8 cellular contexts compared by ENCODE assay signal in the genomic region with DNA sequence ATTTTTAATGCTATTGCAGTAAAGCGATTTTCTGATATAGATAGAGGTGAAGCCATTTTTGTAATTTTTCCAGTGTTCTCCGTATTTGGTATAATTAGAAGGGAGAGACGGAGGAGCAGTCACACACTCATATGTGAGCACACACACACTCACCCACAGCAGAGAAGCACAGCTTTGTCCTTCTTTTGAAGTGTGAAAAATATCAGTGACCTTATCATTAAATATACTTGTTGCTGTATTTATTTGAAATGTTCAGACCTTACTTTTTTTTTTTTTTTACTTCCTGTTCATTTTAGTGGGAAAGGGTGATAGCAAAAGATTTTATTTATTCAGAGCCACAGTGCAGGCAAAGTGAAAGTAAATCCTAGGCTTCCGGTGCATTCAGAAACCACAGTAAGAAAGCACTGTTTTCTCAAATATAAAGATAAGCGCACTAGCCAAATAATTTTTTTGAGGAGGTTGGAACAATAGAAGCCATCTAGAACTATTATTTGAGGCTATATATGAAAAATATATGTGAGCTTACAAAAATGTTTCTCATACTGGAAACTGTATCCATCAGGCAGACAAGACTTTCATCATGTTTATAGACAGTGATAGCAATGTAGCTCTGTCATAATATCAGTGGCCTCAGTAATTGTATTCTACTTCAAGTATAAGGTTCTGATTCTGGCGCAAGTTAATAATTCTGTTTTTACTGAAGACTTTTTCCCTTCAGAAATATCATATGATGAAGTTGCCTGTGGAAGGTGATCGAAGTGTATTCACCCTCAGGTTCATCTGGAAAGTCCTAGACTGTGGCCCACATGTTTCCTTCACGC. TPM values are rescaled to one million over a fixed set of nuclear protein-coding genes. Genes with fewer than 3 reads are reported as not detected.
A peak's percentile ranks its signal among the peaks of the same experiment; 100 is the strongest.
DNase-seq lines count a peak whose midpoint lies in the region; ATAC-seq and TF ChIP-seq lines count a peak whose summit lies in the region.

No MANE protein-coding gene starts in this region.

- no peaks in the 10 kb centered on the region for H3K36me3 Mint-ChIP-seq in activated naive CD8-positive, alpha-beta T cell treated with anti-CD3 and anti-CD28 coated beads, Interleukin-2, amount 50 U/mL, for 24 hours (ENCODE audit: low read depth)
- H3K36me3 Mint-ChIP-seq in stimulated activated effector memory CD8-positive, alpha-beta T cell treated with anti-CD3 and anti-CD28 coated beads, Interleukin-12 subunit alpha, Interleukin-12 subunit beta, amount 100 ng/mL, for 72 hours: no peaks in the 10 kb centered on the region

- H3K27ac ChIP-seq in MM.1S (ENCODE audit: low read length) (no peak overlapping the region), right cardiac atrium (ENCODE audit: low read length) (no peak overlapping the region)

- H3K4me3 ChIP-seq in MM.1S (ENCODE audit: low read length): no peak overlapping the region
- peak overlapping the region; percentile 48 for H3K4me3 ChIP-seq in right cardiac atrium (ENCODE audit: low read length)

- intact Hi-C loops in right cardiac atrium (cut with DNase I): no loop called here

- H3K4me1 ChIP-seq in MM.1S (ENCODE audit: low read length) (no peaks in the 10 kb centered on the region), right cardiac atrium (ENCODE audit: control insufficient read depth, insufficient read depth, low read length) (peaks cover 3% of the 10 kb centered on the region)

- H3K9ac ChIP-seq in MM.1S (ENCODE audit: low read length): no peak overlapping the region

- H3K9me2 ChIP-seq in MM.1S (replicated peaks; ENCODE audit: insufficient read depth, low read length): no peaks in the 10 kb centered on the region

- H3K4me2 ChIP-seq in MM.1S (ENCODE audit: low read depth, low read length): peak overlapping the region; percentile 14; the same call in 1 of the 2 replicates

- no peaks in the 10 kb centered on the region for H3K27me3 ChIP-seq in MM.1S (replicated peaks; ENCODE audit: insufficient read depth, low read length)
- H3K27me3 ChIP-seq in right cardiac atrium (ENCODE audit: control insufficient read depth, insufficient read depth): no peaks in the 10 kb centered on the region

- H3K4me3 Mint-ChIP-seq in activated naive CD8-positive, alpha-beta T cell treated with anti-CD3 and anti-CD28 coated beads, Interleukin-2, amount 50 U/mL, for 24 hours: peak overlapping the region; percentile 86
- peak overlapping the region; percentile 71 for H3K4me3 Mint-ChIP-seq in stimulated activated effector memory CD8-positive, alpha-beta T cell treated with anti-CD3 and anti-CD28 coated beads, Interleukin-12 subunit alpha, Interleukin-12 subunit beta, amount 100 ng/mL, for 72 hours

- DNase-seq in DMS153 (lab: John Stamatoyannopoulos, UW) (peak; percentile 30), MM.1S (peak; percentile 18), right cardiac atrium (no peak)
- no peak for DNase-seq in activated naive CD8-positive, alpha-beta T cell treated with anti-CD3 and anti-CD28 coated beads, Interleukin-2, amount 50 U/mL, for 24 hours
- no peak for DNase-seq in stimulated activated effector memory CD8-positive, alpha-beta T cell treated with anti-CD3 and anti-CD28 coated beads, Interleukin-12 subunit alpha, Interleukin-12 subunit beta, amount 100 ng/mL, for 72 hours (ENCODE audit: low spot score in 2 of 2)
- DNase-seq in stimulated activated CD4-positive, alpha-beta T cell treated with anti-CD3 and anti-CD28 coated beads, Interleukin-12 subunit alpha, Interleukin-12 subunit beta, amount 100 ng/mL, for 4 hours: no peak
- DNase-seq in activated CD4-positive, alpha-beta T cell treated with anti-CD3 and anti-CD28 coated beads for 48 hours: no peak

- peaks cover 36% of the 10 kb centered on the region for H3K79me2 ChIP-seq in MM.1S (ENCODE audit: low read length)

- no peaks in the 10 kb centered on the region for H3K9me3 ChIP-seq in MM.1S (replicated peaks; ENCODE audit: insufficient read depth, low read length)
- no peaks in the 10 kb centered on the region for H3K9me3 ChIP-seq in right cardiac atrium (ENCODE audit: control insufficient read depth, low read length)

- no peak overlapping the region for H2AFZ ChIP-seq in MM.1S (ENCODE audit: low read length)

- peaks cover 54% of the 10 kb centered on the region for H3K4me1 Mint-ChIP-seq in activated naive CD8-positive, alpha-beta T cell treated with anti-CD3 and anti-CD28 coated beads, Interleukin-2, amount 50 U/mL, for 24 hours
- peaks cover 60% of the 10 kb centered on the region for H3K4me1 Mint-ChIP-seq in stimulated activated effector memory CD8-positive, alpha-beta T cell treated with anti-CD3 and anti-CD28 coated beads, Interleukin-12 subunit alpha, Interleukin-12 subunit beta, amount 100 ng/mL, for 72 hours

- 31% methylated on average over 8 of the region's 8 CpGs for WGBS in right cardiac atrium

- peak; percentile 60 for ATAC-seq in GM19463 (IDR thresholded peaks at IDR 0.05; ENCODE audit: unreplicated experiment)
- ATAC-seq in activated naive CD8-positive, alpha-beta T cell treated with anti-CD3 and anti-CD28 coated beads, Interleukin-2, amount 50 U/mL, for 24 hours: peak; percentile 37
- ATAC-seq in right cardiac atrium: peak; percentile 63 to 64
- ATAC-seq in stimulated activated effector memory CD8-positive, alpha-beta T cell treated with anti-CD3 and anti-CD28 coated beads, Interleukin-12 subunit alpha, Interleukin-12 subunit beta, amount 100 ng/mL, for 72 hours: peak; percentile 43

- no peaks in the 10 kb centered on the region for H4K20me1 ChIP-seq in MM.1S (ENCODE audit: insufficient read depth, low read length)

- TF ChIP-seq CTCF in MM.1S (IDR thresholded peaks at IDR 0.05; ENCODE audit: low read length): no peak

- H3K9me3 Mint-ChIP-seq in activated naive CD8-positive, alpha-beta T cell treated with anti-CD3 and anti-CD28 coated beads, Interleukin-2, amount 50 U/mL, for 24 hours: no peaks in the 10 kb centered on the region
- no peaks in the 10 kb centered on the region for H3K9me3 Mint-ChIP-seq in stimulated activated effector memory CD8-positive, alpha-beta T cell treated with anti-CD3 and anti-CD28 coated beads, Interleukin-12 subunit alpha, Interleukin-12 subunit beta, amount 100 ng/mL, for 72 hours

- H3K27ac Mint-ChIP-seq in activated naive CD8-positive, alpha-beta T cell treated with anti-CD3 and anti-CD28 coated beads, Interleukin-2, amount 50 U/mL, for 24 hours: peak overlapping the region; percentile 95
- peak overlapping the region; percentile 90 for H3K27ac Mint-ChIP-seq in stimulated activated effector memory CD8-positive, alpha-beta T cell treated with anti-CD3 and anti-CD28 coated beads, Interleukin-12 subunit alpha, Interleukin-12 subunit beta, amount 100 ng/mL, for 72 hours

- H3K36me3 ChIP-seq in MM.1S (replicated peaks; ENCODE audit: insufficient read depth, low read length): no peaks in the 10 kb centered on the region

- no peaks in the 10 kb centered on the region for H3K27me3 Mint-ChIP-seq in activated naive CD8-positive, alpha-beta T cell treated with anti-CD3 and anti-CD28 coated beads, Interleukin-2, amount 50 U/mL, for 24 hours

- no peaks in the 10 kb centered on the region for H3F3A ChIP-seq in MM.1S (ENCODE audit: insufficient read depth, low read length)

RNA-seq across cellular contexts. Expression of a gene that starts 37.2 kb away (rescaled TPM):
- 10 to 100 TPM; 13.3 to 24.7 (median 20.4) TPM for total RNA-seq in right cardiac atrium
- polyA plus RNA-seq in right cardiac atrium: 12.7 TPM

RNA-seq across cellular contexts. Expression of a gene that starts 38.9 kb away (rescaled TPM):
- 10 to 100 TPM; 27.1 to 42.9 (median 33.8) TPM for total RNA-seq in right cardiac atrium
- polyA plus RNA-seq in right cardiac atrium: 23.4 TPM

Comparison
In these comparisons a context has a peak if more than half of its experiments do, and no peak if none do; other contexts are left out.
1. DNase-seq: peak in DMS153 (single experiment) and MM.1S (single experiment); none in activated naive CD8-positive, alpha-beta T cell treated with anti-CD3 and anti-CD28 coated beads, Interleukin-2, amount 50 U/mL, for 24 hours (single experiment), right cardiac atrium (0 of 3), stimulated activated effector memory CD8-positive, alpha-beta T cell treated with anti-CD3 and anti-CD28 coated beads, Interleukin-12 subunit alpha, Interleukin-12 subunit beta, amount 100 ng/mL, for 72 hours (0 of 2), stimulated activated CD4-positive, alpha-beta T cell treated with anti-CD3 and anti-CD28 coated beads, Interleukin-12 subunit alpha, Interleukin-12 subunit beta, amount 100 ng/mL, for 4 hours (single experiment) and activated CD4-positive, alpha-beta T cell treated with anti-CD3 and anti-CD28 coated beads for 48 hours (single experiment).
2. Peak in every context shown above with its lines, with median percentiles within 50 percentile points of each other: ATAC-seq.